17 cellular contexts compared by ENCODE assay signal in genomic region chr7:75691793-75692543, GRCh38. TPM values are rescaled to one million over a fixed set of nuclear protein-coding genes. Genes with fewer than 3 reads are reported as not detected.
DNase-seq lines count a peak whose midpoint lies in the region; ATAC-seq and TF ChIP-seq lines count a peak whose summit lies in the region.
"Had no signal": no experiment of that assay in that cellular context is flagged by ENCODE, and none has a peak within 500 bp of the region (broad histone marks: within the 10 kb centered on the region; RNA-seq: fewer than 3 reads in every experiment).

No MANE protein-coding gene starts in this region.

- no peaks in the 10 kb centered on the region for H3K9me2 ChIP-seq in hepatocyte (replicated peaks; ENCODE audit: insufficient read depth)
- H3K9me2 ChIP-seq: SK-N-SH had no signal

- H3K9me3 ChIP-seq in hepatocyte (ENCODE audit: low read depth), result no peaks in the 10 kb centered on the region
- H3K9me3 ChIP-seq in upper lobe of right lung, result no peaks in the 10 kb centered on the region
- H3K9me3 ChIP-seq: HAP-1, SK-N-SH had no signal

- peak overlapping the region; percentile 57 for H3K4me2 ChIP-seq in hepatocyte
- H3K4me2 ChIP-seq: SK-N-SH had no signal

- no peak overlapping the region for H3K4me3 ChIP-seq in hepatocyte
- no peak overlapping the region for H3K4me3 ChIP-seq in upper lobe of right lung
- H3K4me3 ChIP-seq: BLaER1 treated with 17β-estradiol and CSF1 and Interleukin-3, amounts not matched to agents 10 nM and 100 nM; HAP-1 had no signal

- ATAC-seq in upper lobe of right lung, result no peak
- ATAC-seq: Panc1 had no signal

- H3K27me3 ChIP-seq in hepatocyte (no peaks in the 10 kb centered on the region), upper lobe of right lung (no peaks in the 10 kb centered on the region)

- 83% methylated on average over 4 of the region's 4 CpGs for WGBS in hepatocyte (ENCODE audit: low lambda C conversion rate, missing lambda C conversion rate)

- no peaks in the 10 kb centered on the region for H3K4me1 ChIP-seq in hepatocyte (ENCODE audit: insufficient read depth)
- H3K4me1 ChIP-seq in upper lobe of right lung, result peaks cover 8% of the 10 kb centered on the region
- H3K4me1 ChIP-seq: HAP-1 had no signal

- no peak for TF ChIP-seq CTCF in hepatocyte (IDR thresholded peaks at IDR 0.05; ENCODE audit: poor library complexity)
- no peak for TF ChIP-seq CTCF in upper lobe of right lung (IDR thresholded peaks at IDR 0.05)

- H3K36me3 ChIP-seq in hepatocyte (replicated peaks; ENCODE audit: insufficient read depth, low read depth) (no peaks in the 10 kb centered on the region), upper lobe of right lung (no peaks in the 10 kb centered on the region)
- H3K36me3 ChIP-seq: HAP-1 had no signal

- DNase-seq in LoVo (ENCODE audit: low spot score), result peak; percentile 32
- DNase-seq in hepatocyte (ENCODE audit: low spot score), result peak; percentile 5
- DNase-seq in mesenteric fat pad (ENCODE audit: low spot score), result peak; percentile 8
- DNase-seq in upper lobe of right lung, result peak; percentile 11
- DNase-seq in NOMO-1 treated with dmso at 0.1 percent for 144 hours (lab: John Stamatoyannopoulos, UW; ENCODE audit: unreplicated experiment), result no peak
- no peak for DNase-seq in dedifferentiated amniotic fluid mesenchymal stem cell (ENCODE audit: extremely low spot score)
- DNase-seq in NCI-H1436 treated with DMSO at 0.1 percent for 48 hours (lab: John Stamatoyannopoulos, UW), result no peak
- DNase-seq: DMS 273 treated with DMSO at 0.1 percent for 48 hours, NCI-H1092, NCI-H1694 treated with DMSO at 0.1 percent for 48 hours, NCI-H446 treated with DMSO at 0.1 percent for 48 hours, NCI-H774, Right ventricle myocardium superior, SK-N-SH had no signal

- no peaks in the 10 kb centered on the region for H4K20me1 ChIP-seq in hepatocyte (ENCODE audit: insufficient read depth, poor library complexity, severe bottlenecking)

- no peak overlapping the region for H2AFZ ChIP-seq in hepatocyte

- no peak overlapping the region for H3K27ac ChIP-seq in hepatocyte
- no peak overlapping the region for H3K27ac ChIP-seq in upper lobe of right lung
- H3K27ac ChIP-seq: BLaER1 treated with 17β-estradiol and CSF1 and Interleukin-3, amounts not matched to agents 10 nM and 100 nM had no signal

- no peaks in the 10 kb centered on the region for H3K79me2 ChIP-seq in hepatocyte

- intact Hi-C loops in upper lobe of right lung (cut with DNase I), result no loop called here

RNA-seq across cellular contexts. Expression of gene HIP1, which starts 46.8 kb away (rescaled TPM):
- total RNA-seq in hepatocyte (9.3 and 14.5 TPM in 2 replicates), mesenteric fat pad (38.4 TPM), upper lobe of right lung (86.2 TPM)
- 7.4 and 8.3 TPM in 2 replicates for polyA plus RNA-seq in hepatocyte

Comparison
In these comparisons a context has a peak if more than half of its experiments do, and no peak if none do; other contexts are left out.
1. DNase-seq: peak in LoVo (single experiment), hepatocyte (single experiment), mesenteric fat pad (single experiment) and upper lobe of right lung (single experiment); none in NOMO-1 treated with dmso at 0.1 percent for 144 hours (single experiment), dedifferentiated amniotic fluid mesenchymal stem cell (single experiment) and NCI-H1436 treated with DMSO at 0.1 percent for 48 hours (single experiment).